8 cellular contexts compared by ENCODE assay signal in genomic region chr2:239316562-239317465, GRCh38.
A peak's percentile ranks its signal among the peaks of the same experiment; 100 is the strongest.
DNase-seq lines count a peak whose midpoint lies in the region; ATAC-seq and TF ChIP-seq lines count a peak whose summit lies in the region.

No MANE protein-coding gene starts in this region.

- no peak overlapping the region for H3K4me3 Mint-ChIP-seq in CD4-positive, alpha-beta T cell
- no peak overlapping the region for H3K4me3 Mint-ChIP-seq in WTC11

- H3K9me3 Mint-ChIP-seq in CD4-positive, alpha-beta T cell, result no peaks in the 10 kb centered on the region
- peaks cover 23% of the 10 kb centered on the region for H3K9me3 Mint-ChIP-seq in WTC11

- no peaks in the 10 kb centered on the region for H3K9me3 ChIP-seq in CD4-positive, alpha-beta T cell (ENCODE audit: control insufficient read depth, low read length)

- peak in 1 of 10 experiments; percentile 21 for DNase-seq in CD4-positive, alpha-beta T cell
- DNase-seq in WTC11 (ENCODE audit: low spot score) (no peak), head of caudate nucleus (peak in 32 of 42 donors; percentile 2 to 83 (median 59)), posterior vena cava (ENCODE audit: low spot score) (peak; percentile 87), GM19240 (ENCODE audit: insufficient read length, low spot score) (no peak), SKM-1 treated with dmso at 0.1 percent for 144 hours (lab: John Stamatoyannopoulos, UW; ENCODE audit: unreplicated experiment) (no peak)

- H3K27ac Mint-ChIP-seq in CD4-positive, alpha-beta T cell, result peak overlapping the region; percentile 59
- peak overlapping the region; percentile 41; the same call in 1 of the 2 replicates for H3K27ac Mint-ChIP-seq in WTC11

- no peaks in the 10 kb centered on the region for H3K27me3 ChIP-seq in CD4-positive, alpha-beta T cell (ENCODE audit: control insufficient read depth, insufficient read depth, low read length)

- no peak overlapping the region for H3K27ac ChIP-seq in CD4-positive, alpha-beta T cell (ENCODE audit: low read depth, low read length)

- POLR2A ChIA-PET in CD4-positive, alpha-beta T cell (lab: Charles Lee), result interaction anchor here (1.1 kb wide), 1 partner anchor 18 kb away, joined by 3 read pairs; no protein-coding TSS in a partner anchor
- POLR2A ChIA-PET in WTC11 (lab: Charles Lee), result no interaction called here

- CTCF ChIA-PET in CD4-positive, alpha-beta T cell (lab: Charles Lee), result interaction anchor here (1.7 kb wide), 1 partner anchor 42 kb away, joined by 5 read pairs; no protein-coding TSS in a partner anchor
- CTCF ChIA-PET in WTC11 (lab: Charles Lee), result interaction anchor here (1.1 kb wide), 1 partner anchor 9 kb away, joined by 4 read pairs; no protein-coding TSS in a partner anchor

- ATAC-seq in CD4-positive, alpha-beta T cell (ENCODE audit: poor library complexity), result no peak
- ATAC-seq in WTC11, result no peak
- no peak for ATAC-seq in GM21423 (IDR thresholded peaks at IDR 0.05; ENCODE audit: unreplicated experiment)
- ATAC-seq in HG03460 (IDR thresholded peaks at IDR 0.05; ENCODE audit: unreplicated experiment), result no peak

- peaks cover 48% of the 10 kb centered on the region for H3K4me1 Mint-ChIP-seq in CD4-positive, alpha-beta T cell (ENCODE audit: low read depth)
- peaks cover 18% of the 10 kb centered on the region for H3K4me1 Mint-ChIP-seq in WTC11

- intact Hi-C loops in CD4-positive, alpha-beta T cell (cut with DNase I, micrococcal nuclease), result no loop called here
- intact Hi-C loops in head of caudate nucleus (cut with DNase I), result no loop called here
- intact Hi-C loops in posterior vena cava (cut with DNase I), result no loop called here

- no peak for TF ChIP-seq CTCF in CD4-positive, alpha-beta T cell (IDR thresholded peaks at IDR 0.05)
- TF ChIP-seq CTCF in WTC11 (IDR thresholded peaks at IDR 0.05), result no peak

- no peaks in the 10 kb centered on the region for H3K36me3 Mint-ChIP-seq in CD4-positive, alpha-beta T cell (ENCODE audit: low read depth)
- peaks cover 29% of the 10 kb centered on the region for H3K36me3 Mint-ChIP-seq in WTC11

- no peaks in the 10 kb centered on the region for H3K27me3 Mint-ChIP-seq in CD4-positive, alpha-beta T cell
- H3K27me3 Mint-ChIP-seq in WTC11 (ENCODE audit: low read depth), result no peaks in the 10 kb centered on the region

TF ChIP-seq in WTC11, 78 proteins besides CTCF, POLR2A, EP300 and RAD21:
- no peak for TF ChIP-seq NR2C2 (CRISPR knock-in tag; IDR thresholded peaks at IDR 0.05)
- TF ChIP-seq, protein P1, sequence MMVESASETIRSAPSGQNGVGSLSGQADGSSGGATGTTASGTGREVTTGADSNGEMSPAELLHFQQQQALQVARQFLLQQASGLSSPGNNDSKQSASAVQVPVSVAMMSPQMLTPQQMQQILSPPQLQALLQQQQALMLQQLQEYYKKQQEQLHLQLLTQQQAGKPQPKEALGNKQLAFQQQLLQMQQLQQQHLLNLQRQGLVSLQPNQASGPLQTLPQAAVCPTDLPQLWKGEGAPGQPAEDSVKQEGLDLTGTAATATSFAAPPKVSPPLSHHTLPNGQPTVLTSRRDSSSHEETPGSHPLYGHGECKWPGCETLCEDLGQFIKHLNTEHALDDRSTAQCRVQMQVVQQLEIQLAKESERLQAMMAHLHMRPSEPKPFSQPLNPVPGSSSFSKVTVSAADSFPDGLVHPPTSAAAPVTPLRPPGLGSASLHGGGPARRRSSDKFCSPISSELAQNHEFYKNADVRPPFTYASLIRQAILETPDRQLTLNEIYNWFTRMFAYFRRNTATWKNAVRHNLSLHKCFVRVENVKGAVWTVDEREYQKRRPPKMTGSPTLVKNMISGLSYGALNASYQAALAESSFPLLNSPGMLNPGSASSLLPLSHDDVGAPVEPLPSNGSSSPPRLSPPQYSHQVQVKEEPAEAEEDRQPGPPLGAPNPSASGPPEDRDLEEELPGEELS (CRISPR knock-in tag; IDR thresholded peaks at IDR 0.05), result no peak

Comparison
In these comparisons a context has a peak if more than half of its experiments do, and no peak if none do; other contexts are left out.
1. DNase-seq: peak in head of caudate nucleus (32 of 42) and posterior vena cava (single experiment); none in WTC11 (single experiment), GM19240 (single experiment) and SKM-1 treated with dmso at 0.1 percent for 144 hours (single experiment).